Comparison of ENCODE assay signal across 26 cellular contexts in the genomic region with DNA sequence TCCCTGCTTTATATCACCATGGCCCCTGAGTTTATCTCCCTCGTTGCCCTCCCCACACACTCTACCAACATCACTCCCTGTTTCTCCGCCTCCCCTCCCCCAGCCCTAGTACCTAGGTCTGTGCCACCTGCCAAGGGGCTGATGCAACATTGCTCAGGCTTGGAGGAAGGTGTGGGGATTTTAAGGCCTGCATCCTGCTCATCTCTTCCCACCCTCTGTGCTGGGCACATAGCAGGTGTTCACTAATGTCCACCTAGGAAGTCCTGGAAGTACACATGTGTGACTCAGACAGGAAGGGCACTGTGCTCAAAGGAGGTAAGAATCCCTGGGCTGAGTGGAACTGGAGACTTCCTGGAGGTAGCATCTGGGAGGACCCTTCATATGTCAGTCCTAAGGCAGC. TPM values are rescaled to one million over a fixed set of nuclear protein-coding genes. Genes with fewer than 3 reads are reported as not detected.
DNase-seq lines count a peak whose midpoint lies in the region; ATAC-seq, FAIRE-seq and TF ChIP-seq lines count a peak whose summit lies in the region.
"Had no signal": no experiment of that assay in that cellular context is flagged by ENCODE, and none has a peak within 500 bp of the region (broad histone marks: within the 10 kb centered on the region; RNA-seq: fewer than 3 reads in every experiment).

No MANE protein-coding gene starts in this region.

- H3K9me3 ChIP-seq in PC-3 (ENCODE audit: low read length) = no peaks in the 10 kb centered on the region
- peaks cover 0 to 6% of the 10 kb centered on the region in 2 donors for H3K9me3 ChIP-seq in neuronal stem cell (replicated peaks in 1 of 2; ENCODE audit: control insufficient read depth in 2 of 2, insufficient read depth in 1 of 2, low read depth in 1 of 2, low read length in 2 of 2)
- H3K9me3 ChIP-seq: gastroesophageal sphincter, SJSA1, tibial artery had no signal

- no peak for ATAC-seq in activated CD4-positive, alpha-beta T cell treated with anti-CD3 and anti-CD28 coated beads for 36 hours
- ATAC-seq in PC-3 = 0 out of 2 replicates have a peak, but pooled peaks have one; percentile 14
- ATAC-seq in HG02973 (IDR thresholded peaks at IDR 0.05; ENCODE audit: unreplicated experiment) = no peak
- ATAC-seq in HG02759 (IDR thresholded peaks at IDR 0.05; ENCODE audit: unreplicated experiment) = no peak
- ATAC-seq: esophagus mucosa, gastroesophageal sphincter had no signal

- H3K4me3 ChIP-seq in PC-3 (ENCODE audit: low read length) (no peak overlapping the region), neuronal stem cell (ENCODE audit: low read length in 2 of 2) (no peak overlapping the region)
- H3K4me3 ChIP-seq: gastroesophageal sphincter, SJSA1, tibial artery had no signal

- no peak overlapping the region for H2BK15ac ChIP-seq in neuronal stem cell (ENCODE audit: low read length)

- peak overlapping the region; percentile 67 for H3K14ac ChIP-seq in neuronal stem cell (ENCODE audit: low read length)

- no peak overlapping the region for H3K18ac ChIP-seq in neuronal stem cell (ENCODE audit: low read length)

- BruUV-seq in PC-3 (replicated peaks; lab: Mats Ljungman, UMichigan) = no TSS peak

- CTCF ChIA-PET in activated CD4-positive, alpha-beta T cell treated with anti-CD3 and anti-CD28 coated beads for 36 hours (lab: Charles Lee) = interaction anchor here (0.6 to 2.4 kb wide), 3 partner anchors 51 to 165 kb away, joined by 3 to 8 read pairs (median 3); no protein-coding TSS in a partner anchor
- CTCF ChIA-PET in PC-3 (lab: Charles Lee) = no interaction called here

- peak overlapping the region; percentile 3 for H3K23ac ChIP-seq in neuronal stem cell (ENCODE audit: low read depth, low read length, poor library complexity)

- H3K27me3 Mint-ChIP-seq in activated CD4-positive, alpha-beta T cell treated with anti-CD3 and anti-CD28 coated beads for 36 hours = peaks cover 2% of the 10 kb centered on the region

- H3K27ac ChIP-seq in PC-3 (ENCODE audit: low read length) (no peak overlapping the region), neuronal stem cell (replicated peaks; ENCODE audit: low read length) (no peak overlapping the region)
- H3K27ac ChIP-seq: SJSA1, tibial artery had no signal

- no peaks in the 10 kb centered on the region for H3K79me2 ChIP-seq in PC-3 (ENCODE audit: low read length)

- H2BK120ac ChIP-seq in neuronal stem cell (ENCODE audit: low read depth, low read length) = no peak overlapping the region

- POLR2A ChIA-PET in activated CD4-positive, alpha-beta T cell treated with anti-CD3 and anti-CD28 coated beads for 36 hours (lab: Charles Lee) = no interaction called here
- POLR2A ChIA-PET in PC-3 (lab: Charles Lee; ENCODE audit: unreplicated experiment) = no interaction called here

- no peaks in the 10 kb centered on the region for H4K20me1 ChIP-seq in PC-3 (ENCODE audit: low read length)

- FAIRE-seq in H54 (lab: Jason Lieb, UNC) = no peak
- FAIRE-seq: G401.6, GM18507, keratinocyte, small intestine had no signal

- no peak overlapping the region for H2BK5ac ChIP-seq in neuronal stem cell (ENCODE audit: low read length)

- H2BK12ac ChIP-seq in neuronal stem cell (ENCODE audit: low read length) = peak overlapping the region; percentile 5

- H3F3A ChIP-seq in PC-3 (ENCODE audit: low read length, unreplicated experiment) = no peaks in the 10 kb centered on the region

- H2AFZ ChIP-seq in PC-3 (ENCODE audit: low read length) (no peak overlapping the region), neuronal stem cell (ENCODE audit: low read length) (no peak overlapping the region)

- no peaks in the 10 kb centered on the region for H3K9me3 Mint-ChIP-seq in activated CD4-positive, alpha-beta T cell treated with anti-CD3 and anti-CD28 coated beads for 36 hours (ENCODE audit: low read depth)
- H3K9me3 Mint-ChIP-seq: activated CD4-positive, alpha-beta T cell treated with anti-CD3 and anti-CD28 coated beads, Interleukin-2, amount 10 ng/mL, durations not matched to agents 24 days and 14 days; activated naive CD8-positive, alpha-beta T cell treated with anti-CD3 and anti-CD28 coated beads, Interleukin-2, amount 10 ng/mL, durations not matched to agents 7 days and 5 days; T-helper 1 cell treated with Interleukin-12 subunit alpha and Interleukin-12 subunit beta and Interleukin-4 antibody, amounts not matched to agents 30 μg/mL and 1 μg/mL, for 36 hours had no signal

- peak overlapping the region; percentile 28 for H3K27ac Mint-ChIP-seq in activated CD4-positive, alpha-beta T cell treated with anti-CD3 and anti-CD28 coated beads for 36 hours
- H3K27ac Mint-ChIP-seq: activated CD4-positive, alpha-beta T cell treated with anti-CD3 and anti-CD28 coated beads, Interleukin-2, amount 10 ng/mL, durations not matched to agents 24 days and 14 days; activated naive CD8-positive, alpha-beta T cell treated with anti-CD3 and anti-CD28 coated beads, Interleukin-2, amount 10 ng/mL, durations not matched to agents 7 days and 5 days; T-helper 1 cell treated with Interleukin-12 subunit alpha and Interleukin-12 subunit beta and Interleukin-4 antibody, amounts not matched to agents 30 μg/mL and 1 μg/mL, for 36 hours had no signal

- H3K4me1 Mint-ChIP-seq in activated CD4-positive, alpha-beta T cell treated with anti-CD3 and anti-CD28 coated beads for 36 hours = no peaks in the 10 kb centered on the region
- H3K4me1 Mint-ChIP-seq: activated CD4-positive, alpha-beta T cell treated with anti-CD3 and anti-CD28 coated beads, Interleukin-2, amount 10 ng/mL, durations not matched to agents 24 days and 14 days had no signal

- no peak overlapping the region for H4K8ac ChIP-seq in neuronal stem cell (ENCODE audit: low read depth, low read length)

- no peak overlapping the region for H4K91ac ChIP-seq in neuronal stem cell (ENCODE audit: low read depth, low read length, poor library complexity)

- no peaks in the 10 kb centered on the region for H3K9me2 ChIP-seq in PC-3 (replicated peaks; ENCODE audit: low read length)

- no peak for DNase-seq in activated CD4-positive, alpha-beta T cell treated with anti-CD3 and anti-CD28 coated beads for 36 hours
- no peak for DNase-seq in activated CD4-positive, alpha-beta T cell treated with anti-CD3 and anti-CD28 coated beads, Interleukin-2, amount 50 U/mL, for 4 hours
- DNase-seq in H54 (ENCODE audit: insufficient read length, low spot score) (peak; percentile 40), PC-3 (peak; percentile 28), neuronal stem cell (ENCODE audit: low spot score) (no peak), dermis blood vessel endothelial cell (no peak)
- DNase-seq: activated CD4-positive, alpha-beta T cell treated with anti-CD3 and anti-CD28 coated beads, Interleukin-2, amount 10 ng/mL, durations not matched to agents 24 days and 14 days; activated naive CD8-positive, alpha-beta T cell treated with anti-CD3 and anti-CD28 coated beads, Interleukin-2, amount 10 ng/mL, durations not matched to agents 7 days and 5 days; effector memory CD4-positive, alpha-beta T cell; H9; mammary epithelial cell; NCI-H1930; small intestine; stimulated activated CD4-positive, alpha-beta T cell treated with anti-CD3 and anti-CD28 coated beads, Interleukin-2, amount 100 ng/mL, for 48 hours; stimulated activated naive CD4-positive, alpha-beta T cell; tibial artery had no signal

- peaks cover 18% of the 10 kb centered on the region for H3K4me1 ChIP-seq in PC-3 (ENCODE audit: insufficient read depth, low read length)
- H3K4me1 ChIP-seq in neuronal stem cell (ENCODE audit: control insufficient read depth in 2 of 2, insufficient read depth in 1 of 2, low read depth in 1 of 2, low read length in 2 of 2) = peaks cover 3 to 6% of the 10 kb centered on the region in 2 donors

- no peak overlapping the region for H3K4ac ChIP-seq in neuronal stem cell (ENCODE audit: low read length)

- no peak overlapping the region for H3K4me3 Mint-ChIP-seq in activated CD4-positive, alpha-beta T cell treated with anti-CD3 and anti-CD28 coated beads for 36 hours
- H3K4me3 Mint-ChIP-seq: activated CD4-positive, alpha-beta T cell treated with anti-CD3 and anti-CD28 coated beads, Interleukin-2, amount 10 ng/mL, durations not matched to agents 24 days and 14 days; activated naive CD8-positive, alpha-beta T cell treated with anti-CD3 and anti-CD28 coated beads, Interleukin-2, amount 10 ng/mL, durations not matched to agents 7 days and 5 days; T-helper 1 cell treated with Interleukin-12 subunit alpha and Interleukin-12 subunit beta and Interleukin-4 antibody, amounts not matched to agents 30 μg/mL and 1 μg/mL, for 36 hours had no signal

- TF ChIP-seq POLR2A in H54 (IDR thresholded peaks at IDR 0.05; ENCODE audit: low read depth, low read length) = no peak

- H3K9ac ChIP-seq in PC-3 (ENCODE audit: low read length) (no peak overlapping the region), neuronal stem cell (ENCODE audit: low read depth, low read length, poor library complexity) (no peak overlapping the region)

- TF ChIP-seq CTCF in PC-3 (conservative IDR thresholded peaks at IDR 0.05; ENCODE audit: low read depth, low read length) = no peak

- intact Hi-C loops in activated CD4-positive, alpha-beta T cell treated with anti-CD3 and anti-CD28 coated beads for 36 hours (cut with DNase I, micrococcal nuclease) = no loop called here
- intact Hi-C loops in PC-3 (cut with micrococcal nuclease) = no loop called here

- H3K36me3 Mint-ChIP-seq in activated CD4-positive, alpha-beta T cell treated with anti-CD3 and anti-CD28 coated beads for 36 hours (ENCODE audit: low read depth) = no peaks in the 10 kb centered on the region
- H3K36me3 Mint-ChIP-seq: activated naive CD8-positive, alpha-beta T cell treated with anti-CD3 and anti-CD28 coated beads, Interleukin-2, amount 10 ng/mL, durations not matched to agents 7 days and 5 days had no signal

- H2AK5ac ChIP-seq in neuronal stem cell (ENCODE audit: low read depth, low read length) = peak overlapping the region; percentile 14

- WGBS in neuronal stem cell (ENCODE audit: extremely low coverage in 2 of 2, insufficient read length in 2 of 2, insufficient replicate concordance in 1 of 2), 2 donors = no CpG with 5 or more reads among the region's 2 CpGs

- peaks cover 1% of the 10 kb centered on the region for H3K79me1 ChIP-seq in neuronal stem cell (ENCODE audit: low read depth, low read length)

- no peaks in the 10 kb centered on the region for H3K36me3 ChIP-seq in PC-3 (ENCODE audit: low read depth, low read length)
- no peaks in the 10 kb centered on the region for H3K36me3 ChIP-seq in neuronal stem cell (replicated peaks in 1 of 2; ENCODE audit: control insufficient read depth in 2 of 2, insufficient read depth in 2 of 2, low read length in 2 of 2)
- H3K36me3 ChIP-seq: gastroesophageal sphincter, SJSA1, tibial artery had no signal

- H3K27me3 ChIP-seq in PC-3 (ENCODE audit: low read length) (peaks cover 21% of the 10 kb centered on the region), neuronal stem cell (ENCODE audit: control insufficient read depth in 3 of 3, insufficient read depth in 3 of 3, low read depth in 1 of 3, low read length in 3 of 3) (peaks cover 10 to 87% (median 29%) of the 10 kb centered on the region in 3 experiments)
- H3K27me3 ChIP-seq: gastroesophageal sphincter had no signal

- H3K4me2 ChIP-seq in PC-3 (ENCODE audit: low read length) (no peak overlapping the region), neuronal stem cell (ENCODE audit: insufficient read depth, low read length, poor library complexity, severe bottlenecking) (no peak overlapping the region)

RNA-seq across cellular contexts. Expression of a gene that starts 37.0 kb away (rescaled TPM):
- under 1 TPM; 0.30 to 0.73 TPM for total RNA-seq in activated CD4-positive, alpha-beta T cell treated with anti-CD3 and anti-CD28 coated beads for 36 hours
- 2.6 and 2.7 TPM in 2 replicates for total RNA-seq in PC-3 (2014; rRNA removed)
- 1.7 TPM for polyA plus RNA-seq in neuronal stem cell (2013, experiment 1 of 2)
- 1.7 TPM for polyA plus RNA-seq in neuronal stem cell (2013, experiment 2 of 2)
- 351 and 380 TPM in 2 replicates for total RNA-seq in dermis blood vessel endothelial cell
- total RNA-seq: chondrocyte, SJSA1 had no signal

Comparison
In these comparisons a context has a peak if more than half of its experiments do, and no peak if none do; other contexts are left out.
1. DNase-seq: peak in H54 (single experiment) and PC-3 (single experiment); none in activated CD4-positive, alpha-beta T cell treated with anti-CD3 and anti-CD28 coated beads for 36 hours (single experiment), activated CD4-positive, alpha-beta T cell treated with anti-CD3 and anti-CD28 coated beads, Interleukin-2, amount 50 U/mL, for 4 hours (0 of 2), neuronal stem cell (single experiment) and dermis blood vessel endothelial cell (single experiment).
2. RNA of a gene that starts 37.0 kb away (total RNA-seq): 351 to 380 TPM in dermis blood vessel endothelial cell; 2.6 to 2.7 TPM in PC-3 and 0.30 to 0.73 TPM in activated CD4-positive, alpha-beta T cell treated with anti-CD3 and anti-CD28 coated beads for 36 hours; every median in the first group is over 10 times any median in the second.